Comparison of ENCODE assay signal across 28 cellular contexts in the genomic region with DNA sequence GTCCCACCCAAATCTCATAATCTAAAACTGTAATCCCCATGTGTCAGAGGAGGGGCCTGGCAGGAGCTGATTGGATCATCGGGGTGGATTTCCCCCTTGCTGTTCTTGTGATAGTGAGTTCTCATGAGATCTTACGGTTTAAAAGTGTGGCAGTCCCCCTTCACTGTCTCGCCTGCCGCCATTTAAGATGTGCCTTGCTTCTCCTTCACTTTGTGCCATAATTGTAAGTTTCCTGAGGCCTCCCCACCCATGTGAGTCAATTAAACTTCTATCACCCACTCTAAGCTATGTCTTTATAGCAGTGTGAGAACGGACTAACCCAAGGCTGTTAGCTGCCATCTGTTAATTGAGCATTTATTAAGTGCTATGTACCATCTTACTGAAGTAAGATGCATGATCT.
"Had no signal": no experiment of that assay in that cellular context is flagged by ENCODE, and none has a peak within 500 bp of the region (broad histone marks: within the 10 kb centered on the region; RNA-seq: fewer than 3 reads in every experiment).

No MANE protein-coding gene starts in this region.

- H3K4me3 ChIP-seq: adrenal gland, body of pancreas, breast epithelium had no signal

- H3K9me3 ChIP-seq: adrenal gland, body of pancreas had no signal

- DNase-seq: activated CD4-positive, alpha-beta T cell treated with anti-CD3 and anti-CD28 coated beads for 1 hour; activated CD4-positive, alpha-beta T cell treated with anti-CD3 and anti-CD28 coated beads for 4 hours; activated CD4-positive, alpha-beta T cell treated with anti-CD3 and anti-CD28 coated beads, Interleukin-2, amount 10 ng/mL, durations not matched to agents 24 days and 14 days; activated CD4-positive, alpha-beta T cell treated with anti-CD3 and anti-CD28 coated beads, Interleukin-2, amount 50 U/mL, for 1 hour; activated CD4-positive, alpha-beta T cell treated with anti-CD3 and anti-CD28 coated beads, Interleukin-2, amount 50 U/mL, for 4 hours; activated CD4-positive, CD25-positive, alpha-beta regulatory T cell; activated CD8-positive, alpha-beta memory T cell treated with anti-CD3 and anti-CD28 coated beads, Interleukin-2, amount 50 U/mL, for 4 hours; activated CD8-positive, alpha-beta T cell treated with anti-CD3 and anti-CD28 coated beads for 36 hours; activated effector memory CD4-positive, alpha-beta T cell treated with anti-CD3 and anti-CD28 coated beads, Interleukin-2, amount 50 U/mL, for 16 hours; activated gamma-delta T cell treated with Interleukin-2 at 50 U/mL for 16 hours; activated naive CD4-positive, alpha-beta T cell; activated naive CD4-positive, alpha-beta T cell treated with anti-CD3 and anti-CD28 coated beads for 36 hours; activated naive CD4-positive, alpha-beta T cell treated with anti-CD3 and anti-CD28 coated beads, Interleukin-2, amount 50 U/mL, for 16 hours; activated naive CD8-positive, alpha-beta T cell treated with anti-CD3 and anti-CD28 coated beads for 36 hours; activated T-cell treated with anti-CD3 and anti-CD28 coated beads for 4 hours; activated T-cell treated with anti-CD3 and anti-CD28 coated beads, Interleukin-2, amount 50 U/mL, for 1 hour; activated T-cell treated with anti-CD3 and anti-CD28 coated beads, Interleukin-2, amount 50 U/mL, for 4 hours; activated T-cell treated with anti-CD3 and anti-CD28 coated beads, Interleukin-2, amount 50 U/mL, for 72 hours; adrenal gland; amniotic stem cell; aorta; body of pancreas; brain microvascular endothelial cell; central memory CD4-positive, alpha-beta T cell; T-helper 17 cell; T1000; WERI-Rb-1 had no signal

- H3K27me3 ChIP-seq: adrenal gland, body of pancreas, brain microvascular endothelial cell, breast epithelium had no signal

- H3K36me3 ChIP-seq: adrenal gland, brain microvascular endothelial cell, breast epithelium, WERI-Rb-1 had no signal

- H3K27ac ChIP-seq: adrenal gland, body of pancreas, brain microvascular endothelial cell, breast epithelium, WERI-Rb-1 had no signal

- H3K4me1 ChIP-seq: adrenal gland, body of pancreas, breast epithelium had no signal
